20 cellular contexts compared by ENCODE assay signal in genomic region chr5:168531191-168531590, GRCh38. TPM values are rescaled to one million over a fixed set of nuclear protein-coding genes. Genes with fewer than 3 reads are reported as not detected.
DNase-seq lines count a peak whose midpoint lies in the region; ATAC-seq, FAIRE-seq and TF ChIP-seq lines count a peak whose summit lies in the region.
"Had no signal": no experiment of that assay in that cellular context is flagged by ENCODE, and none has a peak within 500 bp of the region (broad histone marks: within the 10 kb centered on the region; RNA-seq: fewer than 3 reads in every experiment).

No MANE protein-coding gene starts in this region.

- H3K79me2 ChIP-seq in trophoblast cell (ENCODE audit: control insufficient read depth, insufficient read depth, low read length, poor library complexity): no peaks in the 10 kb centered on the region

- H3K9me3 Mint-ChIP-seq in glutamatergic neuron (ENCODE audit: unreplicated experiment) (peaks cover 16% of the 10 kb centered on the region), neural crest cell (no peaks in the 10 kb centered on the region)

- no peak overlapping the region for H3K18ac ChIP-seq in trophoblast cell (ENCODE audit: low read length)

- intact Hi-C loops in left lung (cut with DNase I) (no loop called here), left colon (cut with DNase I, micrococcal nuclease) (no loop called here)

- peaks cover 4 to 9% of the 10 kb centered on the region in 2 experiments for H3K4me1 ChIP-seq in trophoblast cell (ENCODE audit: control insufficient read depth in 1 of 2, insufficient read depth in 2 of 2, low read length in 2 of 2)
- no peaks in the 10 kb centered on the region for H3K4me1 ChIP-seq in left lung

- no peaks in the 10 kb centered on the region for H3K36me3 ChIP-seq in trophoblast cell (ENCODE audit: control insufficient read depth in 1 of 2, insufficient read depth in 2 of 2, low read length in 2 of 2)
- H3K36me3 ChIP-seq in left lung: no peaks in the 10 kb centered on the region

- DNase-seq in glutamatergic neuron: no peak
- no peak for DNase-seq in neural crest cell (ENCODE audit: low read depth, low spot score)
- DNase-seq in trophoblast cell: peak; percentile 38 to 59
- no peak for DNase-seq in HTR-8/SVneo (ENCODE audit: insufficient read length, low spot score)
- DNase-seq in left lung: no peak
- DNase-seq in left colon: no peak
- DNase-seq: C1 segment of cervical spinal cord; Calu3; CD4-positive, alpha-beta memory T cell; COR-L47; DMS53; DMS79 treated with DMSO at 0.1 percent for 48 hours; GF-D8; H9 had no signal

- H4K91ac ChIP-seq in trophoblast cell (ENCODE audit: low read depth, low read length): no peak overlapping the region

- no peak overlapping the region for H3K9ac ChIP-seq in trophoblast cell (ENCODE audit: low read length)

- H2BK5ac ChIP-seq in trophoblast cell (ENCODE audit: low read depth, low read length, poor library complexity): no peak overlapping the region

- H3K23ac ChIP-seq in trophoblast cell (ENCODE audit: low read length): no peak overlapping the region

- H4K12ac ChIP-seq in trophoblast cell (ENCODE audit: low read depth, low read length): no peak overlapping the region

- H2BK120ac ChIP-seq in trophoblast cell (ENCODE audit: insufficient read depth, low read length, poor library complexity): no peak overlapping the region

- no peak for TF ChIP-seq CTCF in glutamatergic neuron (IDR thresholded peaks at IDR 0.05; ENCODE audit: partially characterized antibody, unreplicated experiment)
- TF ChIP-seq CTCF in neural crest cell (conservative IDR thresholded peaks at IDR 0.05): no peak
- no peak for TF ChIP-seq CTCF in left lung (IDR thresholded peaks at IDR 0.05)

- H3K36me3 Mint-ChIP-seq in glutamatergic neuron (ENCODE audit: unreplicated experiment) (no peaks in the 10 kb centered on the region), neural crest cell (ENCODE audit: low read depth) (no peaks in the 10 kb centered on the region)

- H3K27ac Mint-ChIP-seq in glutamatergic neuron (ENCODE audit: unreplicated experiment) (peak overlapping the region; percentile 90), neural crest cell (ENCODE audit: unreplicated experiment) (no peak overlapping the region)
- H3K27ac Mint-ChIP-seq: CD4-positive, alpha-beta memory T cell; GM23338; H9 had no signal

- H3K4me3 ChIP-seq in trophoblast cell (ENCODE audit: low read depth, low read length) (no peak overlapping the region), left lung (no peak overlapping the region)
- H3K4me3 ChIP-seq: GM23338 had no signal

- H3K27me3 ChIP-seq in trophoblast cell (ENCODE audit: insufficient read depth, low read length): peaks cover 17% of the 10 kb centered on the region
- peaks cover 31 to 63% of the 10 kb centered on the region in 2 donors for H3K27me3 ChIP-seq in left lung

- no peak overlapping the region for H2AFZ ChIP-seq in trophoblast cell (ENCODE audit: insufficient read depth, low read length, poor library complexity)
- H2AFZ ChIP-seq: GM23338 had no signal

- peak overlapping the region; percentile 87 for H3K4me3 Mint-ChIP-seq in glutamatergic neuron (ENCODE audit: unreplicated experiment)
- peak overlapping the region; percentile 76 for H3K4me3 Mint-ChIP-seq in neural crest cell

- no peak overlapping the region for H2BK12ac ChIP-seq in trophoblast cell (ENCODE audit: low read length)

- no CpG with 5 or more reads among the region's 5 CpGs for WGBS in trophoblast cell (ENCODE audit: extremely low coverage, insufficient coverage, insufficient read length)

- H2AK5ac ChIP-seq in trophoblast cell (ENCODE audit: low read length): no peak overlapping the region

- no peak overlapping the region for H3K4me2 ChIP-seq in trophoblast cell (ENCODE audit: low read length)
- H3K4me2 ChIP-seq: GM23338 had no signal

- H3K27me3 Mint-ChIP-seq in glutamatergic neuron (ENCODE audit: unreplicated experiment): peaks cover 9% of the 10 kb centered on the region
- peaks cover 17% of the 10 kb centered on the region for H3K27me3 Mint-ChIP-seq in neural crest cell (ENCODE audit: low read depth)

- peaks cover 9% of the 10 kb centered on the region for H3K9me3 ChIP-seq in trophoblast cell (ENCODE audit: insufficient read depth, low read depth, low read length)
- no peaks in the 10 kb centered on the region for H3K9me3 ChIP-seq in left lung

- H4K8ac ChIP-seq in trophoblast cell (ENCODE audit: low read depth, low read length): no peak overlapping the region

- no peak overlapping the region for H3K4ac ChIP-seq in trophoblast cell (ENCODE audit: low read depth, low read length)

- H3K79me1 ChIP-seq in trophoblast cell (ENCODE audit: low read length): no peaks in the 10 kb centered on the region

- H3K14ac ChIP-seq in trophoblast cell (ENCODE audit: low read length): no peak overlapping the region

- H3K27ac ChIP-seq in trophoblast cell (ENCODE audit: low read depth, low read length) (no peak overlapping the region), left lung (no peak overlapping the region)

- no peak for FAIRE-seq in HTR-8/SVneo (lab: Jason Lieb, UNC)
- FAIRE-seq: GM12891, GM18507 had no signal

- H3K4me1 Mint-ChIP-seq in glutamatergic neuron (ENCODE audit: low read depth, unreplicated experiment): peaks cover 38% of the 10 kb centered on the region
- H3K4me1 Mint-ChIP-seq in neural crest cell: peaks cover 26% of the 10 kb centered on the region

- ATAC-seq in left lung: no peak
- ATAC-seq in left colon: no peak
- ATAC-seq: GM23338, HCT116 had no signal

RNA-seq across cellular contexts. Expression of gene FBLL1, which starts 2.1 kb away (rescaled TPM):
- total RNA-seq in glutamatergic neuron (ENCODE audit: unreplicated experiment) (66.2 TPM), neural crest cell (5.9 and 7.3 TPM in 2 replicates), left lung (not detected), left colon (not detected)
- polyA plus RNA-seq in trophoblast cell (2013): 0.52 and 0.54 TPM in 2 replicates
- total RNA-seq: G401, H4 had no signal
- polyA plus RNA-seq: CD4-positive, alpha-beta memory T cell had no signal

RNA-seq across cellular contexts. Expression of gene RARS1, which starts 44.9 kb away (rescaled TPM):
- total RNA-seq in glutamatergic neuron (ENCODE audit: unreplicated experiment) (65.2 TPM), neural crest cell (82.1 and 87.6 TPM in 2 replicates), left lung (10 to 100 TPM; 67.2 to 80.7 TPM), left colon (10 to 100 TPM; 58.1 to 71.9 TPM)
- polyA plus RNA-seq in trophoblast cell (2013): 86.5 and 89.0 TPM in 2 replicates

RNA-seq across cellular contexts. Expression of gene PANK3, which starts 48.0 kb away (rescaled TPM):
- 153 TPM for total RNA-seq in glutamatergic neuron (ENCODE audit: unreplicated experiment)
- 121 and 135 TPM in 2 replicates for total RNA-seq in neural crest cell
- 23.9 and 24.3 TPM in 2 replicates for polyA plus RNA-seq in trophoblast cell (2013)
- total RNA-seq in left lung: 10 to 100 TPM; 71.4 to 73.0 TPM
- total RNA-seq in left colon: 100 to 1,000 TPM; 142 to 166 TPM

Comparison
In these comparisons a context has a peak if more than half of its experiments do, and no peak if none do; other contexts are left out.
1. DNase-seq: peak in trophoblast cell (2 of 2); none in glutamatergic neuron (single experiment), neural crest cell (single experiment), HTR-8/SVneo (single experiment), left lung (0 of 2) and left colon (0 of 2).